Comparison of ENCODE assay signal across 29 cellular contexts in the genomic region with DNA sequence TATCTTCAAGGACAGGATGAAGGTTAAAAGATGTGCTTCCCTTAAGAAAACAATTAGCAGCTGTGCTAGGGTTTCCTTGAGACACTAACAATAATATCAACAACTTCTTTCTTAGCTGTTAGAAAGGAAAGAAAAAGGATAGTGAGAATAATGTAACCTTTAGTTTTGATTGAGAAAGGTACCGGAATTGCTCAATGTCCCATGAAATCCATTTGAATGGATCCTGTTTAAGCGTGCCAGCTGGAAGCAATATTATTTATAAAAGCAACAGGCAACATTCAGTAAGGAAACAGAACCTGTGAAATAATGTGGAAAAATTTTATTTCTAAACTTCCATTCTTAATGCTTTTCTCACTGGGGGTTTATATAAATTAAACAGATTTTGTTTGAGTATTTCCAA.
DNase-seq lines count a peak whose midpoint lies in the region; TF ChIP-seq lines count a peak whose summit lies in the region.
"Had no signal": no experiment of that assay in that cellular context is flagged by ENCODE, and none has a peak within 500 bp of the region (broad histone marks: within the 10 kb centered on the region; RNA-seq: fewer than 3 reads in every experiment).

No MANE protein-coding gene starts in this region.

- no peak overlapping the region for H3K4me3 Mint-ChIP-seq in CD8-positive, alpha-beta memory T cell
- H3K4me3 Mint-ChIP-seq: B cell; CD8-positive, alpha-beta T cell; H9; HFFc6; IgD-negative memory B cell had no signal

- POLR2A ChIA-PET in CD8-positive, alpha-beta memory T cell (lab: Charles Lee): no interaction called here

- 87 to 92% methylated on average over 2 of the region's 2 CpGs for WGBS in sigmoid colon, 2 donors

- no peaks in the 10 kb centered on the region for H3K27me3 ChIP-seq in breast epithelium
- H3K27me3 ChIP-seq in sigmoid colon: no peaks in the 10 kb centered on the region
- H3K27me3 ChIP-seq in CD8-positive, alpha-beta memory T cell (ENCODE audit: insufficient read depth, low read length, poor library complexity, severe bottlenecking): no peaks in the 10 kb centered on the region
- H3K27me3 ChIP-seq: SJSA1 had no signal

- H3K36me3 ChIP-seq in breast epithelium: no peaks in the 10 kb centered on the region
- H3K36me3 ChIP-seq in sigmoid colon: no peaks in the 10 kb centered on the region
- H3K36me3 ChIP-seq in CD8-positive, alpha-beta memory T cell (ENCODE audit: insufficient read depth, low read length): no peaks in the 10 kb centered on the region
- H3K36me3 ChIP-seq: SJSA1 had no signal

- H3K9me3 ChIP-seq in breast epithelium: no peaks in the 10 kb centered on the region
- no peaks in the 10 kb centered on the region for H3K9me3 ChIP-seq in sigmoid colon
- no peaks in the 10 kb centered on the region for H3K9me3 ChIP-seq in CD8-positive, alpha-beta memory T cell (ENCODE audit: low read length)
- H3K9me3 ChIP-seq: SJSA1 had no signal

- no peaks in the 10 kb centered on the region for H3K36me3 Mint-ChIP-seq in CD8-positive, alpha-beta memory T cell
- H3K36me3 Mint-ChIP-seq: CD8-positive, alpha-beta T cell; IgD-negative memory B cell had no signal

- CTCF ChIA-PET in CD8-positive, alpha-beta memory T cell (lab: Charles Lee): no interaction called here

- peaks cover 8 to 21% of the 10 kb centered on the region in 2 donors for H3K27me3 Mint-ChIP-seq in CD8-positive, alpha-beta memory T cell

- no peak for TF ChIP-seq EP300 in sigmoid colon (IDR thresholded peaks at IDR 0.05)

- H3K27ac ChIP-seq in breast epithelium (peak overlapping the region; percentile 84 to 87), sigmoid colon (peak overlapping the region; percentile 8 to 41 (median 30))
- no peak overlapping the region for H3K27ac ChIP-seq in CD8-positive, alpha-beta memory T cell (ENCODE audit: low read depth, low read length)
- H3K27ac ChIP-seq: C4-2B, GM23248, KMS-11, SJSA1 had no signal

- peaks cover 0 to 4% of the 10 kb centered on the region in 2 donors for H3K4me1 ChIP-seq in breast epithelium
- H3K4me1 ChIP-seq in sigmoid colon: peaks cover 0 to 40% (median 22%) of the 10 kb centered on the region in 4 donors
- no peaks in the 10 kb centered on the region for H3K4me1 ChIP-seq in CD8-positive, alpha-beta memory T cell (ENCODE audit: insufficient read depth, low read length)

- TF ChIP-seq POLR2A in breast epithelium (IDR thresholded peaks at IDR 0.05) (no peak), sigmoid colon (IDR thresholded peaks at IDR 0.05) (no peak)

- DNase-seq in LHCN-M2 (ENCODE audit: low read depth) (peak; percentile 32), breast epithelium (ENCODE audit: low spot score in 2 of 2) (no peak), fibroblast of villous mesenchyme (ENCODE audit: low read depth) (peak; percentile 78), sigmoid colon (no peak), SW 1271 (lab: John Stamatoyannopoulos, UW) (no peak), HCEC 1CT (no peak)
- DNase-seq in CD8-positive, alpha-beta memory T cell: no peak
- DNase-seq: Calu3; CD8-positive, alpha-beta T cell; DMS79 treated with DMSO at 0.1 percent for 48 hours; GF-D8; GM23248; H9; HFFc6; NCI-H1092; NCI-H1417 treated with DMSO at 0.1 percent for 48 hours; NCI-H1694 treated with DMSO at 0.1 percent for 48 hours; NCI-H2081 treated with DMSO at 0.1 percent for 48 hours; NCI-H2171; NCI-H226; NCI-H510A; NCI-H69; Right ventricle myocardium superior; RPMI8226 had no signal

- peaks cover 0 to 2% (median 0%) of the 10 kb centered on the region in 5 donors for H3K9me3 Mint-ChIP-seq in CD8-positive, alpha-beta memory T cell
- H3K9me3 Mint-ChIP-seq: CD8-positive, alpha-beta T cell; H9; HFFc6 had no signal

- no peak overlapping the region for H3K27ac Mint-ChIP-seq in CD8-positive, alpha-beta memory T cell
- H3K27ac Mint-ChIP-seq: B cell; CD8-positive, alpha-beta T cell; H9; HFFc6; IgD-negative memory B cell had no signal

- intact Hi-C loops in breast epithelium (cut with DNase I; ENCODE audit: low total_unique reads): no loop called here
- intact Hi-C loops in sigmoid colon (cut with DNase I): no loop called here

- H3K4me1 Mint-ChIP-seq in CD8-positive, alpha-beta memory T cell: no peaks in the 10 kb centered on the region
- H3K4me1 Mint-ChIP-seq: B cell, IgD-negative memory B cell had no signal

- TF ChIP-seq CTCF in breast epithelium (IDR thresholded peaks at IDR 0.05) (no peak), fibroblast of villous mesenchyme (IDR thresholded peaks at IDR 0.05; ENCODE audit: insufficient read depth, low read depth, low read length) (no peak), sigmoid colon (IDR thresholded peaks at IDR 0.05) (no peak)

- H3K4me3 ChIP-seq in breast epithelium (no peak overlapping the region), fibroblast of villous mesenchyme (ENCODE audit: low read depth, low read length) (no peak overlapping the region), sigmoid colon (no peak overlapping the region)
- H3K4me3 ChIP-seq in CD8-positive, alpha-beta memory T cell (ENCODE audit: low read length): no peak overlapping the region
- H3K4me3 ChIP-seq: GM23248, SJSA1 had no signal

Comparison
In these comparisons a context has a peak if more than half of its experiments do, and no peak if none do; other contexts are left out.
1. DNase-seq: peak in LHCN-M2 (single experiment) and fibroblast of villous mesenchyme (single experiment); none in breast epithelium (0 of 2), sigmoid colon (single experiment), SW 1271 (0 of 2), CD8-positive, alpha-beta memory T cell (0 of 5) and HCEC 1CT (single experiment).